ENCODE assay signal across 7 cellular contexts in the genomic region with DNA sequence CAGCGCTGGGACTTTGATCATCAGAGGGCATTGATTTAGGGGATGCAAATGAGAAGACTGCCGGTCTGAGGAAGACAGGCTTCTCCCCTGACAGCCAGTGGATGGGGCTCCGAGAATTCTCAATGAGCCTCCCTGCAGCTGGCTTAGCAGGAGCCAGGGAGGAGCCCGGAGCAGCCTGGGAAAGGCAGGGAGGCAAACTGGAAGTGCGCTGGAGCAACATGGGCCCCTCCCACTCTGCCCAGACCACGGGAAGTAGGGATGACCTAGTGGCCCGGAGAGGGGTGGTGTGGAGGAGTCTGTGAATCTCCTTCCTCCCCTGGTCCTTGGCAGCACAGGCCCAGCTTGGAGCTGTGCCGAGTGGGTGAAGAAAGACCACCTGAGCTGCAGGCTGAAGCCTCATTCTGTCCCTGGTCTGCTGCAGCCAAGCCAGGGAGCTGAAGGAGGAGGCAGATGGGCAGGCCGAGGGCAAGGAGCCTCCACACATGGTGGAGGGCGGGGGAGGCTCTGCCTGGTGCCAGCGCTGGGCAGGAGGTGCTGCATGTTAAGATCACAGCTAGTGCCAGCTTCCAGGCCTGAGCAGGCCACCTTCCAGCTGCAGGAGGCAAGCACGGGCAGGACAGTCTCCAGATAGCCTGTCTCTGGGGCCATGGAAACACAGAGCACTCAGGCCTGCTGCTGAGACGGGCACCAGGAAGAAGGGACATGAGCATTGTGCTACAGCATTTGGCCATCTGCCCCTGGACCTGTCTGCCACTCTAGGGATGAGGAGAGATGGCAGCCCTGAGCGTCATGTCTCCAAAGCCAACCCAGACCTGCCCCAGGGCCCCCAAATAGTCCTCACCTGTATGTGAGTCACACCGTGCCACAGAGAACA. TPM values are rescaled to one million over a fixed set of nuclear protein-coding genes. Genes with fewer than 3 reads are reported as not detected.
DNase-seq lines count a peak whose midpoint lies in the region; FAIRE-seq and TF ChIP-seq lines count a peak whose summit lies in the region.

No MANE protein-coding gene starts in this region.

- H3K9me3 ChIP-seq in astrocyte (ENCODE audit: insufficient read depth, low read depth, low read length), result no peaks in the 10 kb centered on the region
- no peaks in the 10 kb centered on the region for H3K9me3 ChIP-seq in suprapubic skin

- no peaks in the 10 kb centered on the region for H3K36me3 Mint-ChIP-seq in astrocyte (ENCODE audit: low read depth, unreplicated experiment)
- H3K36me3 Mint-ChIP-seq in immature natural killer cell, result peaks cover 0 to 4% (median 3%) of the 10 kb centered on the region in 3 donors

- H3K27me3 Mint-ChIP-seq in astrocyte (ENCODE audit: low read depth, unreplicated experiment) (peaks cover 19% of the 10 kb centered on the region), immature natural killer cell (ENCODE audit: low read depth in 3 of 3) (peaks cover 0 to 5% (median 2%) of the 10 kb centered on the region in 3 donors)

- no peak for TF ChIP-seq POLR2A in suprapubic skin (IDR thresholded peaks at IDR 0.05)

- peaks cover 10% of the 10 kb centered on the region for H3K4me1 ChIP-seq in astrocyte (ENCODE audit: insufficient read depth, low read length)
- H3K4me1 ChIP-seq in suprapubic skin, result peaks cover 44% of the 10 kb centered on the region

- H3K27ac Mint-ChIP-seq in astrocyte (ENCODE audit: unreplicated experiment) (no peak overlapping the region), immature natural killer cell (no peak overlapping the region)

- peak overlapping the region; percentile 63 for H3K4me2 ChIP-seq in astrocyte (ENCODE audit: low read length)

- H3K27me3 ChIP-seq in astrocyte (ENCODE audit: insufficient read depth, low read length) (no peaks in the 10 kb centered on the region), suprapubic skin (no peaks in the 10 kb centered on the region)

- H3K79me2 ChIP-seq in astrocyte (ENCODE audit: insufficient read depth, low read length), result no peaks in the 10 kb centered on the region

- TF ChIP-seq CTCF in astrocyte (IDR thresholded peaks at IDR 0.05; ENCODE audit: insufficient read depth, low read depth, low read length) (no peak), suprapubic skin (IDR thresholded peaks at IDR 0.05) (no peak)

- H3K36me3 ChIP-seq in astrocyte (ENCODE audit: insufficient read depth, low read length) (no peaks in the 10 kb centered on the region), suprapubic skin (no peaks in the 10 kb centered on the region)

- H3K4me3 Mint-ChIP-seq in astrocyte (ENCODE audit: unreplicated experiment) (no peak overlapping the region), immature natural killer cell (no peak overlapping the region)

- H2AFZ ChIP-seq in astrocyte (ENCODE audit: low read depth, low read length), result peak overlapping the region; percentile 81

- H3K27ac ChIP-seq in astrocyte (ENCODE audit: low read depth, low read length) (no peak overlapping the region), suprapubic skin (peak overlapping the region; percentile 64)

- 30% methylated on average over 6 of the region's 15 CpGs for WGBS in suprapubic skin

- no peak for FAIRE-seq in astrocyte (lab: Jason Lieb, UNC)

- peak; percentile 32 for DNase-seq in M059J (ENCODE audit: low read depth)
- DNase-seq in astrocyte (ENCODE audit: low read depth), result no peak
- peak; percentile 83 for DNase-seq in iPS-NIHi7 (ENCODE audit: extremely low spot score)
- no peak for DNase-seq in suprapubic skin (ENCODE audit: low spot score in 2 of 2)
- DNase-seq in 8988T, result no peak
- no peak for DNase-seq in immature natural killer cell
- DNase-seq in stimulated activated CD4-positive, alpha-beta T cell treated with anti-CD3 and anti-CD28 coated beads, Interleukin-12 subunit alpha, Interleukin-12 subunit beta, amount 100 ng/mL, for 4 hours, result no peak

- H3K4me3 ChIP-seq in astrocyte (ENCODE audit: insufficient read depth, low read depth, low read length) (no peak overlapping the region), suprapubic skin (no peak overlapping the region)

- H3K9ac ChIP-seq in astrocyte (ENCODE audit: low read length), result no peak overlapping the region

- H3K4me1 Mint-ChIP-seq in astrocyte (ENCODE audit: low read depth, unreplicated experiment) (peaks cover 1% of the 10 kb centered on the region), immature natural killer cell (peaks cover 18 to 20% of the 10 kb centered on the region in 2 donors)

- no peak for TF ChIP-seq EP300 in suprapubic skin (IDR thresholded peaks at IDR 0.05)

- no peaks in the 10 kb centered on the region for H4K20me1 ChIP-seq in astrocyte (ENCODE audit: insufficient read depth, low read length)

- H3K9me3 Mint-ChIP-seq in astrocyte (ENCODE audit: unreplicated experiment) (no peaks in the 10 kb centered on the region), immature natural killer cell (peaks cover 0 to 2% (median 0%) of the 10 kb centered on the region in 6 donors)

RNA-seq across cellular contexts. Expression of a gene that starts 12.2 kb away (rescaled TPM):
- total RNA-seq in M059J (2014; rRNA removed; shearing (Covaris generic)), result 58.6 and 97.5 TPM in 2 replicates
- 181 and 197 TPM in 2 replicates for total RNA-seq in astrocyte
- 100 to 1,000 TPM; 118 to 202 (median 165) TPM for total RNA-seq in suprapubic skin
- polyA plus RNA-seq in immature natural killer cell, result 10 to 100 TPM in 2 of 3 donors, 1 to 10 TPM in 1; 7.4 to 35.7 (median 11.0) TPM

Comparison
In these comparisons a context has a peak if more than half of its experiments do, and no peak if none do; other contexts are left out.
1. DNase-seq: peak in M059J (single experiment) and iPS-NIHi7 (single experiment); none in astrocyte (single experiment), suprapubic skin (0 of 2), 8988T (single experiment), immature natural killer cell (0 of 3) and stimulated activated CD4-positive, alpha-beta T cell treated with anti-CD3 and anti-CD28 coated beads, Interleukin-12 subunit alpha, Interleukin-12 subunit beta, amount 100 ng/mL, for 4 hours (single experiment).